ENCODE assay signal across 8 cellular contexts in genomic region chr15:64893481-64894394, GRCh38. TPM values are rescaled to one million over a fixed set of nuclear protein-coding genes. Genes with fewer than 3 reads are reported as not detected.
DNase-seq lines count a peak whose midpoint lies in the region; ATAC-seq and TF ChIP-seq lines count a peak whose summit lies in the region.

No MANE protein-coding gene starts in this region.

- peaks cover 55% of the 10 kb centered on the region for H3K4me1 Mint-ChIP-seq in activated naive CD8-positive, alpha-beta T cell treated with anti-CD3 and anti-CD28 coated beads for 36 hours

- TF ChIP-seq POLR2A in GM19193 (IDR thresholded peaks at IDR 0.05; ENCODE audit: extremely low read depth, insufficient read depth, insufficient read length) (peak; percentile 87), ovary (IDR thresholded peaks at IDR 0.05) (peak; percentile 38)

- no peaks in the 10 kb centered on the region for H4K20me1 ChIP-seq in SK-N-SH (ENCODE audit: insufficient read depth)

- no peaks in the 10 kb centered on the region for H3K79me2 ChIP-seq in SK-N-SH (ENCODE audit: insufficient read depth)

- no peak overlapping the region for H3K4me2 ChIP-seq in SK-N-SH

- H3K27ac ChIP-seq in SK-N-SH (ENCODE audit: low read depth in 2 of 2, low read length in 1 of 2) (no peak overlapping the region; a peak in 1 of 4 replicates), cardiac muscle cell (peak overlapping the region; percentile 91), ovary (peak overlapping the region in 1 of 2 donors; percentile 36), thoracic aorta (peak overlapping the region; percentile 25 to 79)

- TF ChIP-seq CTCF in AG09319 (IDR thresholded peaks at IDR 0.05; ENCODE audit: low read depth, low read length), result no peak
- no peak for TF ChIP-seq CTCF in SK-N-SH (IDR thresholded peaks at IDR 0.05)
- no peak for TF ChIP-seq CTCF in cardiac muscle cell (IDR thresholded peaks at IDR 0.05; ENCODE audit: low read depth, low read length)
- no peak for TF ChIP-seq CTCF in ovary (IDR thresholded peaks at IDR 0.05)
- TF ChIP-seq CTCF in thoracic aorta (IDR thresholded peaks at IDR 0.05), result no peak

- CTCF ChIA-PET in SK-N-SH (lab: Yijun Ruan, JAX), result no interaction called here

- H3K9me3 ChIP-seq in SK-N-SH, result no peaks in the 10 kb centered on the region
- H3K9me3 ChIP-seq in cardiac muscle cell (ENCODE audit: low read depth), result no peaks in the 10 kb centered on the region
- H3K9me3 ChIP-seq in ovary, result no peaks in the 10 kb centered on the region
- no peaks in the 10 kb centered on the region for H3K9me3 ChIP-seq in thoracic aorta

- no peak for TF ChIP-seq RAD21 in SK-N-SH (IDR thresholded peaks at IDR 0.05; ENCODE audit: low read length)

- peak overlapping the region; percentile 98 for H3K27ac Mint-ChIP-seq in activated naive CD8-positive, alpha-beta T cell treated with anti-CD3 and anti-CD28 coated beads for 36 hours

- DNase-seq in AG09319 (ENCODE audit: extremely low read depth, low read depth), result peak; percentile 80
- no peak for DNase-seq in SK-N-SH
- peak; percentile 99 for DNase-seq in activated naive CD8-positive, alpha-beta T cell treated with anti-CD3 and anti-CD28 coated beads for 36 hours
- peak; percentile 96 to 98 for DNase-seq in cardiac muscle cell (ENCODE audit: low read depth in 1 of 2, low spot score in 1 of 2)
- DNase-seq in ovary, result peak; percentile 89 to 94 (median 91)
- DNase-seq in thoracic aorta (ENCODE audit: low spot score), result peak; percentile 59

- no peaks in the 10 kb centered on the region for H3K36me3 ChIP-seq in SK-N-SH (replicated peaks in 1 of 2; ENCODE audit: control insufficient read depth in 1 of 2, insufficient read depth in 2 of 2, low read length in 1 of 2)
- H3K36me3 ChIP-seq in cardiac muscle cell, result no peaks in the 10 kb centered on the region
- no peaks in the 10 kb centered on the region for H3K36me3 ChIP-seq in ovary
- no peaks in the 10 kb centered on the region for H3K36me3 ChIP-seq in thoracic aorta

- H3K9me2 ChIP-seq in SK-N-SH, result no peaks in the 10 kb centered on the region

- ATAC-seq in HG03432 (IDR thresholded peaks at IDR 0.05; ENCODE audit: unreplicated experiment) (peak; percentile 73), thoracic aorta (ENCODE audit: insufficient number of reproducible peaks, low FRiP score, low read depth) (peak; percentile 74)

- POLR2A ChIA-PET in SK-N-SH (lab: Yijun Ruan, JAX), result no interaction called here

- WGBS in SK-N-SH (ENCODE audit: low lambda C conversion rate), result 87% methylated on average over 41 of the region's 44 CpGs
- WGBS in ovary, 3 donors, result 35% methylated on average over 42 to 44 of the region's 44 CpGs

- H3K9ac ChIP-seq in SK-N-SH, result no peak overlapping the region

- no peaks in the 10 kb centered on the region for H3K27me3 Mint-ChIP-seq in activated naive CD8-positive, alpha-beta T cell treated with anti-CD3 and anti-CD28 coated beads for 36 hours

- TF ChIP-seq EP300 in SK-N-SH (IDR thresholded peaks at IDR 0.05; ENCODE audit: borderline replicate concordance in 1 of 2, low read depth in 1 of 2, low read length in 1 of 2) (no peak), ovary (IDR thresholded peaks at IDR 0.05) (no peak)

- peaks cover 1% of the 10 kb centered on the region for H3K36me3 Mint-ChIP-seq in activated naive CD8-positive, alpha-beta T cell treated with anti-CD3 and anti-CD28 coated beads for 36 hours

- H2AFZ ChIP-seq in SK-N-SH (ENCODE audit: low read depth), result peak overlapping the region; percentile 59

- H3K4me1 ChIP-seq in SK-N-SH (ENCODE audit: control insufficient read depth in 1 of 2, insufficient read depth in 2 of 2, low read depth in 1 of 2, low read length in 1 of 2), result peaks cover 6 to 31% of the 10 kb centered on the region in 2 experiments; a peak in 3 of 4 replicates
- peaks cover 27% of the 10 kb centered on the region for H3K4me1 ChIP-seq in cardiac muscle cell (ENCODE audit: low read depth)
- H3K4me1 ChIP-seq in ovary (ENCODE audit: insufficient read depth), result peaks cover 20% of the 10 kb centered on the region
- H3K4me1 ChIP-seq in thoracic aorta (ENCODE audit: control insufficient read depth in 1 of 2, low read depth in 2 of 2), result peaks cover 30 to 53% of the 10 kb centered on the region in 2 donors

- no peaks in the 10 kb centered on the region for H3K9me3 Mint-ChIP-seq in activated naive CD8-positive, alpha-beta T cell treated with anti-CD3 and anti-CD28 coated beads for 36 hours

- intact Hi-C loops in ovary (cut with DNase I), result loop anchor here in 2 of 4 donors (10.0 kb wide), 2 partner anchors 49 to 159 kb away; partner anchors contain the start of gene PLEKHO2 (in 1 of the 2)

- H3F3A ChIP-seq in SK-N-SH (replicated peaks; ENCODE audit: insufficient read depth), result no peaks in the 10 kb centered on the region

- no peaks in the 10 kb centered on the region for H3K27me3 ChIP-seq in SK-N-SH (ENCODE audit: insufficient read depth)
- no peaks in the 10 kb centered on the region for H3K27me3 ChIP-seq in cardiac muscle cell
- H3K27me3 ChIP-seq in ovary, result no peaks in the 10 kb centered on the region
- H3K27me3 ChIP-seq in thoracic aorta (replicated peaks; ENCODE audit: insufficient read depth), result no peaks in the 10 kb centered on the region

- peak overlapping the region; percentile 93 for H3K4me3 Mint-ChIP-seq in activated naive CD8-positive, alpha-beta T cell treated with anti-CD3 and anti-CD28 coated beads for 36 hours

- no peak overlapping the region for H3K4me3 ChIP-seq in SK-N-SH (ENCODE audit: low read depth in 2 of 2, low read length in 1 of 2)
- H3K4me3 ChIP-seq in cardiac muscle cell, result no peak overlapping the region
- H3K4me3 ChIP-seq in ovary, result peak overlapping the region; percentile 19
- peak overlapping the region; percentile 62 for H3K4me3 ChIP-seq in thoracic aorta

TF ChIP-seq in SK-N-SH, 30 proteins besides CTCF, POLR2A, EP300 and RAD21:
- TF ChIP-seq, protein P1, sequence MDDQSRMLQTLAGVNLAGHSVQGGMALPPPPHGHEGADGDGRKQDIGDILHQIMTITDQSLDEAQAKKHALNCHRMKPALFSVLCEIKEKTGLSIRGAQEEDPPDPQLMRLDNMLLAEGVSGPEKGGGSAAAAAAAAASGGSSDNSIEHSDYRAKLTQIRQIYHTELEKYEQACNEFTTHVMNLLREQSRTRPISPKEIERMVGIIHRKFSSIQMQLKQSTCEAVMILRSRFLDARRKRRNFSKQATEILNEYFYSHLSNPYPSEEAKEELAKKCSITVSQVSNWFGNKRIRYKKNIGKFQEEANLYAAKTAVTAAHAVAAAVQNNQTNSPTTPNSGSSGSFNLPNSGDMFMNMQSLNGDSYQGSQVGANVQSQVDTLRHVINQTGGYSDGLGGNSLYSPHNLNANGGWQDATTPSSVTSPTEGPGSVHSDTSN (IDR thresholded peaks at IDR 0.05), result peak; percentile 92
- no peak for TF ChIP-seq NFIC (IDR thresholded peaks at IDR 0.05; ENCODE audit: borderline replicate concordance)

RNA-seq across cellular contexts. Expression of gene ANKDD1A, which starts 18.0 kb away (rescaled TPM):
- 7.2 and 8.6 TPM in 2 replicates for polyA plus RNA-seq in SK-N-SH (2012; rRNA removed)
- polyA plus RNA-seq in SK-N-SH (2012; cell fraction: cytosol; rRNA removed), result 3.2 and 4.5 TPM in 2 replicates
- 23.7 and 25.9 TPM in 2 replicates for polyA plus RNA-seq in SK-N-SH (2012; cell fraction: nucleus; rRNA removed)
- total RNA-seq in activated naive CD8-positive, alpha-beta T cell treated with anti-CD3 and anti-CD28 coated beads for 36 hours, result 1 to 10 TPM; 2.8 to 2.9 TPM
- total RNA-seq in cardiac muscle cell, result 1.1 and 5.4 TPM in 2 replicates
- 2.9 and 8.0 TPM in 2 replicates for polyA plus RNA-seq in cardiac muscle cell
- 10 to 100 TPM in 5 of 7 donors, 1 to 10 TPM in 2; 5.7 to 29.4 (median 12.1) TPM for total RNA-seq in ovary
- 1 to 10 TPM; 6.2 to 10.0 TPM for polyA plus RNA-seq in ovary
- 10 to 100 TPM; 27.5 to 58.1 TPM for total RNA-seq in thoracic aorta

RNA-seq across cellular contexts. Expression of gene PLEKHO2, which starts 52.0 kb away (rescaled TPM):
- polyA plus RNA-seq in SK-N-SH (2012; rRNA removed) (6.8 and 7.8 TPM in 2 replicates), cardiac muscle cell (9.4 and 11.3 TPM in 2 replicates), ovary (10 to 100 TPM; 16.6 to 19.5 TPM)
- polyA plus RNA-seq in SK-N-SH (2012; cell fraction: cytosol; rRNA removed), result 3.5 and 4.5 TPM in 2 replicates
- polyA plus RNA-seq in SK-N-SH (2012; cell fraction: nucleus; rRNA removed), result 24.8 and 26.8 TPM in 2 replicates
- total RNA-seq in activated naive CD8-positive, alpha-beta T cell treated with anti-CD3 and anti-CD28 coated beads for 36 hours, result 1 to 10 TPM; 6.8 to 7.8 TPM
- total RNA-seq in cardiac muscle cell (7.6 and 9.3 TPM in 2 replicates), ovary (10 to 100 TPM; 12.6 to 42.7 (median 27.9) TPM), thoracic aorta (10 to 100 TPM; 50.0 to 53.8 TPM)

Comparison
In these comparisons a context has a peak if more than half of its experiments do, and no peak if none do; other contexts are left out.
1. H3K27ac ChIP-seq: peak in cardiac muscle cell (single experiment) and thoracic aorta (2 of 2); none in SK-N-SH (0 of 2).
2. H3K4me3 ChIP-seq: peak in ovary (single experiment) and thoracic aorta (single experiment); none in SK-N-SH (0 of 2) and cardiac muscle cell (single experiment).